ENCODE assay signal across 22 cellular contexts in genomic region chr16:67009158-67009557, GRCh38. TPM values are rescaled to one million over a fixed set of nuclear protein-coding genes. Genes with fewer than 3 reads are reported as not detected.
DNase-seq lines count a peak whose midpoint lies in the region; ATAC-seq lines count a peak whose summit lies in the region.
"Had no signal": no experiment of that assay in that cellular context is flagged by ENCODE, and none has a peak within 500 bp of the region (broad histone marks: within the 10 kb centered on the region; RNA-seq: fewer than 3 reads in every experiment).

No MANE protein-coding gene starts in this region.

- H3K4me3 Mint-ChIP-seq in T-helper 2 cell treated with Interferon-gamma antibody and Interleukin-4, amounts not matched to agents 5 μg/mL and 100 μg/mL, for 36 hours: no peak overlapping the region
- no peak overlapping the region for H3K4me3 Mint-ChIP-seq in activated T-helper 17 cell treated with anti-CD3 and anti-CD28 coated beads, Interleukin-2, amount 50 U/mL, for 72 hours

- no peak for DNase-seq in T-helper 2 cell treated with Interferon-gamma antibody and Interleukin-4, amounts not matched to agents 5 μg/mL and 100 μg/mL, for 36 hours (ENCODE audit: low spot score)
- no peak for DNase-seq in T-helper 2 cell
- DNase-seq in activated naive CD4-positive, alpha-beta T cell treated with anti-CD3 and anti-CD28 coated beads, Interleukin-2, amount 50 U/mL, for 72 hours (ENCODE audit: low spot score in 2 of 2): no peak
- DNase-seq in activated naive CD4-positive, alpha-beta T cell (lab: John Stamatoyannopoulos, UW): no peak
- DNase-seq in iPS-NIHi11 (ENCODE audit: low spot score): no peak
- no peak for DNase-seq in Right ventricle myocardium inferior (ENCODE audit: missing footprints)
- DNase-seq: 8988T; CD8-positive, alpha-beta memory T cell; EL; GF-D8; GOT3; HCEC 1CT; MM.1S; NCI-H1048; NCI-H1417 treated with DMSO at 0.1 percent for 48 hours; NCI-H187; NCI-H446; NCI-H526; OCI-M1 had no signal

- H3K27ac Mint-ChIP-seq in T-helper 2 cell treated with Interferon-gamma antibody and Interleukin-4, amounts not matched to agents 5 μg/mL and 100 μg/mL, for 36 hours: peak overlapping the region; percentile 16
- peak overlapping the region; percentile 60 to 62 for H3K27ac Mint-ChIP-seq in activated naive CD4-positive, alpha-beta T cell treated with anti-CD3 and anti-CD28 coated beads, Interleukin-2, amount 50 U/mL, for 72 hours
- H3K27ac Mint-ChIP-seq in activated T-helper 17 cell treated with anti-CD3 and anti-CD28 coated beads, Interleukin-2, amount 50 U/mL, for 72 hours: peak overlapping the region; percentile 25

- no peak for ATAC-seq in activated naive CD4-positive, alpha-beta T cell treated with anti-CD3 and anti-CD28 coated beads, Interleukin-2, amount 50 U/mL, for 72 hours
- ATAC-seq in activated T-helper 17 cell treated with anti-CD3 and anti-CD28 coated beads, Interleukin-2, amount 50 U/mL, for 72 hours (replicated peaks): no peak
- no peak for ATAC-seq in Right ventricle myocardium inferior
- ATAC-seq: K562 had no signal

- H3K36me3 Mint-ChIP-seq in T-helper 2 cell treated with Interferon-gamma antibody and Interleukin-4, amounts not matched to agents 5 μg/mL and 100 μg/mL, for 36 hours (ENCODE audit: low read depth): peaks cover 22% of the 10 kb centered on the region
- no peaks in the 10 kb centered on the region for H3K36me3 Mint-ChIP-seq in activated naive CD4-positive, alpha-beta T cell treated with anti-CD3 and anti-CD28 coated beads, Interleukin-2, amount 50 U/mL, for 72 hours
- peaks cover 23% of the 10 kb centered on the region for H3K36me3 Mint-ChIP-seq in activated T-helper 17 cell treated with anti-CD3 and anti-CD28 coated beads, Interleukin-2, amount 50 U/mL, for 72 hours (ENCODE audit: low read depth)

- H3K27me3 Mint-ChIP-seq in T-helper 2 cell treated with Interferon-gamma antibody and Interleukin-4, amounts not matched to agents 5 μg/mL and 100 μg/mL, for 36 hours (ENCODE audit: low read depth): no peaks in the 10 kb centered on the region
- H3K27me3 Mint-ChIP-seq in activated T-helper 17 cell treated with anti-CD3 and anti-CD28 coated beads, Interleukin-2, amount 50 U/mL, for 72 hours: no peaks in the 10 kb centered on the region

- H3K9me3 Mint-ChIP-seq in T-helper 2 cell treated with Interferon-gamma antibody and Interleukin-4, amounts not matched to agents 5 μg/mL and 100 μg/mL, for 36 hours: no peaks in the 10 kb centered on the region
- H3K9me3 Mint-ChIP-seq in activated naive CD4-positive, alpha-beta T cell treated with anti-CD3 and anti-CD28 coated beads, Interleukin-2, amount 50 U/mL, for 72 hours: no peaks in the 10 kb centered on the region
- no peaks in the 10 kb centered on the region for H3K9me3 Mint-ChIP-seq in activated T-helper 17 cell treated with anti-CD3 and anti-CD28 coated beads, Interleukin-2, amount 50 U/mL, for 72 hours
- H3K9me3 Mint-ChIP-seq: CD8-positive, alpha-beta memory T cell had no signal

- intact Hi-C loops in Right ventricle myocardium inferior (cut with DNase I): no loop called here

- peaks cover 31% of the 10 kb centered on the region for H3K4me1 Mint-ChIP-seq in T-helper 2 cell treated with Interferon-gamma antibody and Interleukin-4, amounts not matched to agents 5 μg/mL and 100 μg/mL, for 36 hours (ENCODE audit: low read depth)
- peaks cover 14% of the 10 kb centered on the region for H3K4me1 Mint-ChIP-seq in activated T-helper 17 cell treated with anti-CD3 and anti-CD28 coated beads, Interleukin-2, amount 50 U/mL, for 72 hours

RNA-seq across cellular contexts. Expression of gene CBFB, which starts 19.8 kb away (rescaled TPM):
- 100 to 1,000 TPM; 119 to 124 TPM for total RNA-seq in activated naive CD4-positive, alpha-beta T cell treated with anti-CD3 and anti-CD28 coated beads, Interleukin-2, amount 50 U/mL, for 72 hours
- total RNA-seq in activated T-helper 17 cell treated with anti-CD3 and anti-CD28 coated beads, Interleukin-2, amount 50 U/mL, for 72 hours: 100 to 1,000 TPM; 115 to 214 TPM
- total RNA-seq in Right ventricle myocardium inferior: 22.0 TPM

RNA-seq across cellular contexts. Expression of gene CES4A, which starts 20.8 kb away (rescaled TPM):
- 10 to 100 TPM in 1 of 2 donors, 1 to 10 TPM in 1; 8.2 to 21.3 TPM for total RNA-seq in activated naive CD4-positive, alpha-beta T cell treated with anti-CD3 and anti-CD28 coated beads, Interleukin-2, amount 50 U/mL, for 72 hours
- total RNA-seq in activated T-helper 17 cell treated with anti-CD3 and anti-CD28 coated beads, Interleukin-2, amount 50 U/mL, for 72 hours: 10 to 100 TPM; 18.3 to 43.5 TPM
- total RNA-seq in Right ventricle myocardium inferior: 4.6 TPM
- total RNA-seq: SJSA1 had no signal

RNA-seq across cellular contexts. Expression of gene CES3, which starts 48.1 kb away (rescaled TPM):
- total RNA-seq in activated naive CD4-positive, alpha-beta T cell treated with anti-CD3 and anti-CD28 coated beads, Interleukin-2, amount 50 U/mL, for 72 hours: 1 to 10 TPM in 1 of 2 donors, under 1 TPM in 1; 0.73 to 6.8 TPM
- 1 to 10 TPM; 2.6 to 4.2 TPM for total RNA-seq in activated T-helper 17 cell treated with anti-CD3 and anti-CD28 coated beads, Interleukin-2, amount 50 U/mL, for 72 hours
- total RNA-seq in Right ventricle myocardium inferior: 0.78 TPM
- total RNA-seq: SJSA1 had no signal
